ENCODE assay signal across 17 cellular contexts in genomic region chr11:9606799-9607510, GRCh38. TPM values are rescaled to one million over a fixed set of nuclear protein-coding genes. Genes with fewer than 3 reads are reported as not detected.
DNase-seq lines count a peak whose midpoint lies in the region; ATAC-seq and TF ChIP-seq lines count a peak whose summit lies in the region.
"Had no signal": no experiment of that assay in that cellular context is flagged by ENCODE, and none has a peak within 500 bp of the region (broad histone marks: within the 10 kb centered on the region; RNA-seq: fewer than 3 reads in every experiment).

No MANE protein-coding gene starts in this region.

- no peak overlapping the region for H3K9ac ChIP-seq in OCI-LY1 (ENCODE audit: low read length)

- H4K20me1 ChIP-seq in OCI-LY1 (ENCODE audit: insufficient read depth, low read length) = no peaks in the 10 kb centered on the region

- H3F3A ChIP-seq in OCI-LY1 (ENCODE audit: insufficient read depth, low read length) = peaks cover under 1% of the 10 kb centered on the region

- no peaks in the 10 kb centered on the region for H3K9me2 ChIP-seq in OCI-LY1 (ENCODE audit: low read depth, low read length)

- H3K27ac ChIP-seq in OCI-LY1 (ENCODE audit: low read depth, low read length, poor library complexity, severe bottlenecking) = peak overlapping the region; percentile 97
- no peak overlapping the region for H3K27ac ChIP-seq in esophagus muscularis mucosa (replicated peaks in 1 of 4)
- H3K27ac ChIP-seq: breast epithelium, lower lobe of right lung, VCaP had no signal

- peak; percentile 55 for DNase-seq in activated CD4-positive, alpha-beta T cell treated with anti-CD3 and anti-CD28 coated beads, Interleukin-2, amount 10 ng/mL, durations not matched to agents 24 days and 14 days
- no peak for DNase-seq in activated CD4-positive, alpha-beta T cell treated with anti-CD3 and anti-CD28 coated beads, Interleukin-2, amount 50 U/mL, for 48 hours
- peak; percentile 57 for DNase-seq in esophagus muscularis mucosa (ENCODE audit: extremely low spot score)
- no peak for DNase-seq in stimulated activated naive B cell treated with anti-CD40 and anti-IgM and Interleukin-4, amounts not matched to agents 10 μg/mL and 1 μg/mL and 100 μg/mL, for 72 hours
- no peak for DNase-seq in activated gamma-delta T cell treated with Interleukin-2 at 50 U/mL for 16 hours
- no peak for DNase-seq in amygdala (lab: John Stamatoyannopoulos, UW)
- no peak for DNase-seq in superior temporal gyrus (ENCODE audit: extremely low spot score)
- DNase-seq: CD8-positive, alpha-beta T cell; lower lobe of right lung; NCI-H187 treated with DMSO at 0.1 percent for 48 hours; SHP77; stimulated activated CD4-positive, alpha-beta T cell treated with anti-CD3 and anti-CD28 coated beads, Interleukin-2, amount 100 ng/mL, for 24 hours; stimulated activated CD8-positive, alpha-beta memory T cell treated with anti-CD3 and anti-CD28 coated beads, Interleukin-4, amount 100 ng/mL, for 48 hours had no signal

- H3K27me3 ChIP-seq in OCI-LY1 (ENCODE audit: insufficient read depth, low read length) = no peaks in the 10 kb centered on the region
- no peaks in the 10 kb centered on the region for H3K27me3 ChIP-seq in esophagus muscularis mucosa
- H3K27me3 ChIP-seq: breast epithelium had no signal

- peaks cover 7% of the 10 kb centered on the region for H3K9me3 Mint-ChIP-seq in activated CD4-positive, alpha-beta T cell treated with anti-CD3 and anti-CD28 coated beads, Interleukin-2, amount 10 ng/mL, durations not matched to agents 24 days and 14 days
- peaks cover 4 to 5% of the 10 kb centered on the region in 2 donors for H3K9me3 Mint-ChIP-seq in stimulated activated naive B cell treated with anti-CD40 and anti-IgM and Interleukin-4, amounts not matched to agents 10 μg/mL and 1 μg/mL and 100 μg/mL, for 72 hours
- H3K9me3 Mint-ChIP-seq: activated naive CD4-positive, alpha-beta T cell treated with anti-CD3 and anti-CD28 coated beads, Interleukin-2, amount 50 U/mL, for 24 hours; CD8-positive, alpha-beta T cell had no signal

- no peaks in the 10 kb centered on the region for H3K79me2 ChIP-seq in OCI-LY1 (ENCODE audit: insufficient read depth, low read length)

- no peak overlapping the region for H3K4me3 Mint-ChIP-seq in activated CD4-positive, alpha-beta T cell treated with anti-CD3 and anti-CD28 coated beads, Interleukin-2, amount 10 ng/mL, durations not matched to agents 24 days and 14 days
- no peak overlapping the region for H3K4me3 Mint-ChIP-seq in stimulated activated naive B cell treated with anti-CD40 and anti-IgM and Interleukin-4, amounts not matched to agents 10 μg/mL and 1 μg/mL and 100 μg/mL, for 72 hours
- H3K4me3 Mint-ChIP-seq: activated naive CD4-positive, alpha-beta T cell treated with anti-CD3 and anti-CD28 coated beads, Interleukin-2, amount 50 U/mL, for 24 hours; CD8-positive, alpha-beta T cell had no signal

- intact Hi-C loops in activated CD4-positive, alpha-beta T cell treated with anti-CD3 and anti-CD28 coated beads, Interleukin-2, amount 10 ng/mL, durations not matched to agents 24 days and 14 days (cut with micrococcal nuclease) = no loop called here
- intact Hi-C loops in esophagus muscularis mucosa (cut with DNase I) = no loop called here

- ATAC-seq in stimulated activated naive B cell treated with anti-CD40 and anti-IgM and Interleukin-4, amounts not matched to agents 10 μg/mL and 1 μg/mL and 100 μg/mL, for 72 hours (replicated peaks) = no peak
- ATAC-seq: CD8-positive, alpha-beta T cell had no signal

- no peak overlapping the region for H3K27ac Mint-ChIP-seq in activated CD4-positive, alpha-beta T cell treated with anti-CD3 and anti-CD28 coated beads, Interleukin-2, amount 10 ng/mL, durations not matched to agents 24 days and 14 days
- peak overlapping the region; percentile 27 for H3K27ac Mint-ChIP-seq in stimulated activated naive B cell treated with anti-CD40 and anti-IgM and Interleukin-4, amounts not matched to agents 10 μg/mL and 1 μg/mL and 100 μg/mL, for 72 hours
- H3K27ac Mint-ChIP-seq: activated naive CD4-positive, alpha-beta T cell treated with anti-CD3 and anti-CD28 coated beads, Interleukin-2, amount 50 U/mL, for 24 hours; CD8-positive, alpha-beta T cell had no signal

- H3K27me3 Mint-ChIP-seq in activated CD4-positive, alpha-beta T cell treated with anti-CD3 and anti-CD28 coated beads, Interleukin-2, amount 10 ng/mL, durations not matched to agents 24 days and 14 days = peaks cover 7% of the 10 kb centered on the region
- H3K27me3 Mint-ChIP-seq in stimulated activated naive B cell treated with anti-CD40 and anti-IgM and Interleukin-4, amounts not matched to agents 10 μg/mL and 1 μg/mL and 100 μg/mL, for 72 hours = no peaks in the 10 kb centered on the region
- H3K27me3 Mint-ChIP-seq: activated naive CD4-positive, alpha-beta T cell treated with anti-CD3 and anti-CD28 coated beads, Interleukin-2, amount 50 U/mL, for 24 hours had no signal

- peaks cover 70% of the 10 kb centered on the region for H3K4me1 ChIP-seq in OCI-LY1 (ENCODE audit: insufficient read depth, low read length, severe bottlenecking)
- H3K4me1 ChIP-seq in esophagus muscularis mucosa = peaks cover 0 to 2% (median 1%) of the 10 kb centered on the region in 4 donors
- H3K4me1 ChIP-seq: breast epithelium, lower lobe of right lung had no signal

- no peak for TF ChIP-seq POLR2A in esophagus muscularis mucosa (IDR thresholded peaks at IDR 0.05; ENCODE audit: low read depth)

- no peaks in the 10 kb centered on the region for H3K36me3 ChIP-seq in OCI-LY1 (ENCODE audit: insufficient read depth, low read length)
- no peaks in the 10 kb centered on the region for H3K36me3 ChIP-seq in esophagus muscularis mucosa
- H3K36me3 ChIP-seq: breast epithelium, lower lobe of right lung had no signal

- 91% methylated on average over 9 of the region's 9 CpGs for WGBS in esophagus muscularis mucosa

- no peak overlapping the region for H3K4me2 ChIP-seq in OCI-LY1 (ENCODE audit: low read length)

- H2AFZ ChIP-seq in OCI-LY1 (ENCODE audit: low read length) = no peak overlapping the region

- H3K4me1 Mint-ChIP-seq in activated CD4-positive, alpha-beta T cell treated with anti-CD3 and anti-CD28 coated beads, Interleukin-2, amount 10 ng/mL, durations not matched to agents 24 days and 14 days = peaks cover 19% of the 10 kb centered on the region
- H3K4me1 Mint-ChIP-seq in stimulated activated naive B cell treated with anti-CD40 and anti-IgM and Interleukin-4, amounts not matched to agents 10 μg/mL and 1 μg/mL and 100 μg/mL, for 72 hours = peaks cover 41 to 71% of the 10 kb centered on the region in 2 donors

- TF ChIP-seq CTCF in OCI-LY1 (IDR thresholded peaks at IDR 0.05; ENCODE audit: low read length) (peak; percentile 37; the same call in 1 of the 2 replicates), esophagus muscularis mucosa (IDR thresholded peaks at IDR 0.05) (no peak)

- H3K9me3 ChIP-seq in OCI-LY1 (ENCODE audit: low read length) (no peaks in the 10 kb centered on the region), esophagus muscularis mucosa (no peaks in the 10 kb centered on the region)
- H3K9me3 ChIP-seq: breast epithelium, lower lobe of right lung had no signal

- H3K36me3 Mint-ChIP-seq in activated CD4-positive, alpha-beta T cell treated with anti-CD3 and anti-CD28 coated beads, Interleukin-2, amount 10 ng/mL, durations not matched to agents 24 days and 14 days (ENCODE audit: low read depth) = no peaks in the 10 kb centered on the region
- peaks cover 3 to 10% of the 10 kb centered on the region in 2 donors for H3K36me3 Mint-ChIP-seq in stimulated activated naive B cell treated with anti-CD40 and anti-IgM and Interleukin-4, amounts not matched to agents 10 μg/mL and 1 μg/mL and 100 μg/mL, for 72 hours
- H3K36me3 Mint-ChIP-seq: activated naive CD4-positive, alpha-beta T cell treated with anti-CD3 and anti-CD28 coated beads, Interleukin-2, amount 50 U/mL, for 24 hours; CD8-positive, alpha-beta T cell had no signal

- H3K4me3 ChIP-seq in OCI-LY1 (ENCODE audit: low read depth, low read length, poor library complexity, severe bottlenecking) = no peak overlapping the region
- no peak overlapping the region for H3K4me3 ChIP-seq in esophagus muscularis mucosa
- H3K4me3 ChIP-seq: breast epithelium, lower lobe of right lung had no signal

- TF ChIP-seq EP300 in esophagus muscularis mucosa (IDR thresholded peaks at IDR 0.05) = no peak

RNA-seq across cellular contexts. Expression of gene WEE1, which starts 33.5 kb away (rescaled TPM):
- 55.5 and 57.7 TPM in 2 replicates for total RNA-seq in activated CD4-positive, alpha-beta T cell treated with anti-CD3 and anti-CD28 coated beads, Interleukin-2, amount 10 ng/mL, durations not matched to agents 24 days and 14 days
- 10 to 100 TPM; 34.5 to 55.6 (median 41.6) TPM for total RNA-seq in esophagus muscularis mucosa

RNA-seq across cellular contexts. Expression of gene SWAP70, which starts 56.9 kb away (rescaled TPM):
- total RNA-seq in activated CD4-positive, alpha-beta T cell treated with anti-CD3 and anti-CD28 coated beads, Interleukin-2, amount 10 ng/mL, durations not matched to agents 24 days and 14 days = 7.3 and 8.1 TPM in 2 replicates
- 10 to 100 TPM; 37.8 to 54.9 (median 46.5) TPM for total RNA-seq in esophagus muscularis mucosa

Comparison
In these comparisons a context has a peak if more than half of its experiments do, and no peak if none do; other contexts are left out.
1. DNase-seq: peak in activated CD4-positive, alpha-beta T cell treated with anti-CD3 and anti-CD28 coated beads, Interleukin-2, amount 10 ng/mL, durations not matched to agents 24 days and 14 days (single experiment) and esophagus muscularis mucosa (single experiment); none in activated CD4-positive, alpha-beta T cell treated with anti-CD3 and anti-CD28 coated beads, Interleukin-2, amount 50 U/mL, for 48 hours (0 of 2), stimulated activated naive B cell treated with anti-CD40 and anti-IgM and Interleukin-4, amounts not matched to agents 10 μg/mL and 1 μg/mL and 100 μg/mL, for 72 hours (single experiment), activated gamma-delta T cell treated with Interleukin-2 at 50 U/mL for 16 hours (single experiment), amygdala (0 of 56) and superior temporal gyrus (single experiment).